In genomic region chr16:2212362-2213324, GRCh38 we compare ENCODE assay signal across 6 cellular contexts. TPM values are rescaled to one million over a fixed set of nuclear protein-coding genes. Genes with fewer than 3 reads are reported as not detected.
DNase-seq lines count a peak whose midpoint lies in the region; ATAC-seq and TF ChIP-seq lines count a peak whose summit lies in the region.

No MANE protein-coding gene starts in this region.

- DNase-seq in Right ventricle myocardium inferior (ENCODE audit: missing footprints) (no peak), cardiac septum (ENCODE audit: low spot score) (no peak), epithelial cell of prostate (ENCODE audit: low read depth, low spot score) (no peak), type B pancreatic cell (ENCODE audit: extremely low spot score, unreplicated experiment) (no peak)
- DNase-seq in stimulated activated CD4-positive, alpha-beta T cell treated with anti-CD3 and anti-CD28 coated beads, Interleukin-1b, Interleukin-23, amount 100 ng/mL, for 48 hours: no peak

- H3K4me3 Mint-ChIP-seq in type B pancreatic cell: peak overlapping the region; percentile 86

- no peaks in the 10 kb centered on the region for H3K27me3 Mint-ChIP-seq in type B pancreatic cell

- no peaks in the 10 kb centered on the region for H3K9me3 Mint-ChIP-seq in type B pancreatic cell

- TF ChIP-seq CTCF in type B pancreatic cell (conservative IDR thresholded peaks at IDR 0.05): no peak

- ATAC-seq in Right ventricle myocardium inferior: peak; percentile 38
- no peak for ATAC-seq in GM21723 (IDR thresholded peaks at IDR 0.05; ENCODE audit: unreplicated experiment)

- intact Hi-C loops in Right ventricle myocardium inferior (cut with DNase I): loop anchor here (5.0 kb wide), 1 partner anchor 250 kb away; the partner anchor contains the start of gene RPS2
- intact Hi-C loops in cardiac septum (cut with DNase I): loop anchor here (5.0 kb wide), 1 partner anchor 40 kb away; the partner anchor contains the start of gene ECI1

- peaks cover 1% of the 10 kb centered on the region for H3K36me3 Mint-ChIP-seq in type B pancreatic cell

- H3K27ac Mint-ChIP-seq in type B pancreatic cell: peak overlapping the region; percentile 91

- peak overlapping the region; percentile 35 for H3K27ac ChIP-seq in epithelial cell of prostate

- H3K4me1 Mint-ChIP-seq in type B pancreatic cell (ENCODE audit: unreplicated experiment): peaks cover 13% of the 10 kb centered on the region

RNA-seq across cellular contexts. Expression of gene BRICD5, which starts 2.0 kb away (rescaled TPM):
- total RNA-seq in Right ventricle myocardium inferior: 13.2 TPM
- total RNA-seq in cardiac septum: 7.0 TPM
- total RNA-seq in type B pancreatic cell (ENCODE audit: low replicate concordance): 8.7 and 16.6 TPM in 2 replicates

RNA-seq across cellular contexts. Expression of gene PGP, which starts 2.0 kb away (rescaled TPM):
- total RNA-seq in Right ventricle myocardium inferior: 35.1 TPM
- 23.4 TPM for total RNA-seq in cardiac septum
- total RNA-seq in type B pancreatic cell (ENCODE audit: low replicate concordance): 16.2 and 25.5 TPM in 2 replicates

RNA-seq across cellular contexts. Expression of gene MLST8, which starts 7.4 kb away (rescaled TPM):
- 25.3 TPM for total RNA-seq in Right ventricle myocardium inferior
- 26.3 TPM for total RNA-seq in cardiac septum
- total RNA-seq in type B pancreatic cell (ENCODE audit: low replicate concordance): 44.9 and 56.8 TPM in 2 replicates

RNA-seq across cellular contexts. Expression of gene E4F1, which starts 10.7 kb away (rescaled TPM):
- 14.1 TPM for total RNA-seq in Right ventricle myocardium inferior
- 13.7 TPM for total RNA-seq in cardiac septum
- 24.9 and 30.4 TPM in 2 replicates for total RNA-seq in type B pancreatic cell (ENCODE audit: low replicate concordance)

RNA-seq across cellular contexts. Expression of gene CASKIN1, which starts 16.2 kb away (rescaled TPM):
- total RNA-seq in Right ventricle myocardium inferior: 5.8 TPM
- total RNA-seq in cardiac septum: 1.2 TPM
- 2.7 and 6.3 TPM in 2 replicates for total RNA-seq in type B pancreatic cell (ENCODE audit: low replicate concordance)
